Comparison of ENCODE assay signal across 9 cellular contexts in the genomic region with DNA sequence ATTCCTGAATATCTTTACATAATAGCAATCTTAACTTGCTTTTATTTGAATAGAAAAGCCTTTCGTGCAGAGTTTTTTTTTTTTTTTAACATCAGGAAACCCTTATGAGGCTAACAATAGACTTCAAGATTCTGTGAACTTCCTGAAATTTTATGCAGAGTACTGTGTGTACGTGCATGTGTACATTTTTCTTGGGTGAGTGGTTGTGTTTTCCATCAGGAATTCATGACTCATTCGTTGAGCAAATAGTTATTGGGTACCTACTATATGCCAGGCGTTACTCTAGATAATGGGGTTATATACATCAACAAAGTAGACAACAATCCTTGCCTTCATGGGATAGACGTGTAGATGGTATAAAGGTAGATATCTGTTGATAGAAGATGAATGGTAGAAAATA. TPM values are rescaled to one million over a fixed set of nuclear protein-coding genes. Genes with fewer than 3 reads are reported as not detected.
A peak's percentile ranks its signal among the peaks of the same experiment; 100 is the strongest.
DNase-seq lines count a peak whose midpoint lies in the region; ATAC-seq, FAIRE-seq and TF ChIP-seq lines count a peak whose summit lies in the region.
"Had no signal": no experiment of that assay in that cellular context is flagged by ENCODE, and none has a peak within 500 bp of the region (broad histone marks: within the 10 kb centered on the region; RNA-seq: fewer than 3 reads in every experiment).

No MANE protein-coding gene starts in this region.

- no peak overlapping the region for H3K4me3 ChIP-seq in epithelial cell of proximal tubule (ENCODE audit: low read depth, low read length)
- H3K4me3 ChIP-seq: cardiac muscle cell had no signal

- no peak for ATAC-seq in GM21447 (IDR thresholded peaks at IDR 0.05; ENCODE audit: unreplicated experiment)

- FAIRE-seq in GM12891 (lab: Jason Lieb, UNC): no peak

- TF ChIP-seq POLR2A in GM12891 (IDR thresholded peaks at IDR 0.05; ENCODE audit: low read depth, low read length): no peak

- DNase-seq in EH (ENCODE audit: low read depth) (peak; percentile 94), NCI-H226 (peak; percentile 89), epithelial cell of proximal tubule (ENCODE audit: low read depth) (peak; percentile 53), pons (ENCODE audit: low spot score) (peak; percentile 3), HEK293T (ENCODE audit: extremely low spot score) (no peak), GM12891 (ENCODE audit: insufficient read length, low spot score) (no peak)
- DNase-seq in stimulated activated CD4-positive, alpha-beta T cell treated with anti-CD3 and anti-CD28 coated beads, Interleukin-2, amount 100 ng/mL, for 24 hours: no peak

- CTCF ChIA-PET in HEK293T (lab: Yijun Ruan, JAX): no interaction called here

- TF ChIP-seq CTCF in epithelial cell of proximal tubule (conservative IDR thresholded peaks at IDR 0.05; ENCODE audit: low read depth, low read length): no peak

- POLR2A ChIA-PET in HEK293T (lab: Yijun Ruan, JAX): no interaction called here

TF ChIP-seq in HEK293T, 16 proteins besides CTCF, POLR2A, EP300 and RAD21:
- TF ChIP-seq SP1 (IDR thresholded peaks at IDR 0.05) (no peak), CTBP1 (IDR thresholded peaks at IDR 0.05; ENCODE audit: borderline replicate concordance) (no peak), HDGF (IDR thresholded peaks at IDR 0.05; ENCODE audit: borderline replicate concordance) (no peak), L3MBTL2 (conservative IDR thresholded peaks at IDR 0.05) (no peak), FOXA1 (IDR thresholded peaks at IDR 0.05) (no peak), PKNOX1 (IDR thresholded peaks at IDR 0.05) (no peak)

TF ChIP-seq in GM12891, 5 proteins besides CTCF, POLR2A, EP300 and RAD21:
- TF ChIP-seq POU2F2 (IDR thresholded peaks at IDR 0.05; ENCODE audit: low read depth, low read length): no peak
- no peak for TF ChIP-seq POLR2AphosphoS5 (IDR thresholded peaks at IDR 0.05; ENCODE audit: low read depth, low read length)
- no peak for TF ChIP-seq PAX5 (IDR thresholded peaks at IDR 0.05; ENCODE audit: insufficient read depth, low read length, severe bottlenecking)
- TF ChIP-seq SPI1 (IDR thresholded peaks at IDR 0.05; ENCODE audit: low read depth, low read length): no peak
- TF ChIP-seq TAF1 (IDR thresholded peaks at IDR 0.05; ENCODE audit: low read depth, low read length): no peak

RNA-seq across cellular contexts. Expression of gene MRPL1, which starts 59.1 kb away (rescaled TPM):
- total RNA-seq in epithelial cell of proximal tubule: 42.1 and 54.2 TPM in 2 replicates
- 31.5 TPM for polyA plus RNA-seq in GM12891 (2012; ENCODE audit: low read depth, missing spikeins)

Comparison
In these comparisons a context has a peak if more than half of its experiments do, and no peak if none do; other contexts are left out.
1. DNase-seq: peak in EH (single experiment), NCI-H226 (single experiment), epithelial cell of proximal tubule (single experiment) and pons (single experiment); none in HEK293T (single experiment), GM12891 (single experiment) and stimulated activated CD4-positive, alpha-beta T cell treated with anti-CD3 and anti-CD28 coated beads, Interleukin-2, amount 100 ng/mL, for 24 hours (0 of 2).